1 cellular context compared by ENCODE assay signal in genomic region chr2:237627463-237628321, GRCh38.
TF ChIP-seq lines count a peak whose summit lies in the region.

A gene with protein sequence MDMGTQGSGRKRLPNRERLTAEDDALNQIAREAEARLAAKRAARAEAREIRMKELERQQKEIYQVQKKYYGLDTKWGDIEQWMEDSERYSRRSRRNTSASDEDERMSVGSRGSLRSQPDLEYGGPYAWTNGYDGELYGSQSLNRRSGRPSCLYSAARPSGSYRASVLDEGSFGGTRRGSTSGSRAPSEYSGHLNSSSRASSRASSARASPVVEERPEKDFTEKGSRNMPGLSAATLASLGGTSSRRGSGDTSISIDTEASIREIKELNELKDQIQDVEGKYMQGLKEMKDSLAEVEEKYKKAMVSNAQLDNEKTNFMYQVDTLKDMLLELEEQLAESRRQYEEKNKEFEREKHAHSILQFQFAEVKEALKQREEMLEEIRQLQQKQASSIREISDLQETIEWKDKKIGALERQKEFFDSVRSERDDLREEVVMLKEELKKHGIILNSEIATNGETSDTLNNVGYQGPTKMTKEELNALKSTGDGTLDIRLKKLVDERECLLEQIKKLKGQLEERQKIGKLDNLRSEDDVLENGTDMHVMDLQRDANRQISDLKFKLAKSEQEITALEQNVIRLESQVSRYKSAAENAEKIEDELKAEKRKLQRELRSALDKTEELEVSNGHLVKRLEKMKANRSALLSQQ (plus strand): TSS chr2:237627587. CDS start chr2:237627645, 58 bp downstream.

TF ChIP-seq in HepG2, 621 proteins besides CTCF, POLR2A, EP300 and RAD21 (continued from another document and continues in another):
- TF ChIP-seq, protein P1, sequence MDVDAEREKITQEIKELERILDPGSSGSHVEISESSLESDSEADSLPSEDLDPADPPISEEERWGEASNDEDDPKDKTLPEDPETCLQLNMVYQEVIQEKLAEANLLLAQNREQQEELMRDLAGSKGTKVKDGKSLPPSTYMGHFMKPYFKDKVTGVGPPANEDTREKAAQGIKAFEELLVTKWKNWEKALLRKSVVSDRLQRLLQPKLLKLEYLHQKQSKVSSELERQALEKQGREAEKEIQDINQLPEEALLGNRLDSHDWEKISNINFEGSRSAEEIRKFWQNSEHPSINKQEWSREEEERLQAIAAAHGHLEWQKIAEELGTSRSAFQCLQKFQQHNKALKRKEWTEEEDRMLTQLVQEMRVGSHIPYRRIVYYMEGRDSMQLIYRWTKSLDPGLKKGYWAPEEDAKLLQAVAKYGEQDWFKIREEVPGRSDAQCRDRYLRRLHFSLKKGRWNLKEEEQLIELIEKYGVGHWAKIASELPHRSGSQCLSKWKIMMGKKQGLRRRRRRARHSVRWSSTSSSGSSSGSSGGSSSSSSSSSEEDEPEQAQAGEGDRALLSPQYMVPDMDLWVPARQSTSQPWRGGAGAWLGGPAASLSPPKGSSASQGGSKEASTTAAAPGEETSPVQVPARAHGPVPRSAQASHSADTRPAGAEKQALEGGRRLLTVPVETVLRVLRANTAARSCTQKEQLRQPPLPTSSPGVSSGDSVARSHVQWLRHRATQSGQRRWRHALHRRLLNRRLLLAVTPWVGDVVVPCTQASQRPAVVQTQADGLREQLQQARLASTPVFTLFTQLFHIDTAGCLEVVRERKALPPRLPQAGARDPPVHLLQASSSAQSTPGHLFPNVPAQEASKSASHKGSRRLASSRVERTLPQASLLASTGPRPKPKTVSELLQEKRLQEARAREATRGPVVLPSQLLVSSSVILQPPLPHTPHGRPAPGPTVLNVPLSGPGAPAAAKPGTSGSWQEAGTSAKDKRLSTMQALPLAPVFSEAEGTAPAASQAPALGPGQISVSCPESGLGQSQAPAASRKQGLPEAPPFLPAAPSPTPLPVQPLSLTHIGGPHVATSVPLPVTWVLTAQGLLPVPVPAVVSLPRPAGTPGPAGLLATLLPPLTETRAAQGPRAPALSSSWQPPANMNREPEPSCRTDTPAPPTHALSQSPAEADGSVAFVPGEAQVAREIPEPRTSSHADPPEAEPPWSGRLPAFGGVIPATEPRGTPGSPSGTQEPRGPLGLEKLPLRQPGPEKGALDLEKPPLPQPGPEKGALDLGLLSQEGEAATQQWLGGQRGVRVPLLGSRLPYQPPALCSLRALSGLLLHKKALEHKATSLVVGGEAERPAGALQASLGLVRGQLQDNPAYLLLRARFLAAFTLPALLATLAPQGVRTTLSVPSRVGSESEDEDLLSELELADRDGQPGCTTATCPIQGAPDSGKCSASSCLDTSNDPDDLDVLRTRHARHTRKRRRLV (CRISPR knock-in tag; IDR thresholded peaks at IDR 0.05), result no peak
- TF ChIP-seq ZSCAN22 (CRISPR knock-in tag; IDR thresholded peaks at IDR 0.05), result no peak
- no peak for TF ChIP-seq POLR2AphosphoS2 (IDR thresholded peaks at IDR 0.05; ENCODE audit: low read depth, low read length)
- no peak for TF ChIP-seq GZF1 (CRISPR knock-in tag; IDR thresholded peaks at IDR 0.05)
- peak; percentile 88 for TF ChIP-seq ZNF777 (CRISPR knock-in tag; IDR thresholded peaks at IDR 0.05)
- TF ChIP-seq, protein P2, sequence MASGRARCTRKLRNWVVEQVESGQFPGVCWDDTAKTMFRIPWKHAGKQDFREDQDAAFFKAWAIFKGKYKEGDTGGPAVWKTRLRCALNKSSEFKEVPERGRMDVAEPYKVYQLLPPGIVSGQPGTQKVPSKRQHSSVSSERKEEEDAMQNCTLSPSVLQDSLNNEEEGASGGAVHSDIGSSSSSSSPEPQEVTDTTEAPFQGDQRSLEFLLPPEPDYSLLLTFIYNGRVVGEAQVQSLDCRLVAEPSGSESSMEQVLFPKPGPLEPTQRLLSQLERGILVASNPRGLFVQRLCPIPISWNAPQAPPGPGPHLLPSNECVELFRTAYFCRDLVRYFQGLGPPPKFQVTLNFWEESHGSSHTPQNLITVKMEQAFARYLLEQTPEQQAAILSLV (CRISPR knock-in tag; IDR thresholded peaks at IDR 0.05; ENCODE audit: borderline replicate concordance), result peak; percentile 37; the same call in 1 of the 2 replicates
- no peak for TF ChIP-seq U2AF1 (optimal IDR thresholded peaks at IDR 0.05; ENCODE audit: low read depth, low read length)
- no peak for TF ChIP-seq SOX13 (IDR thresholded peaks at IDR 0.05)
- TF ChIP-seq SOX13 (CRISPR knock-in tag; conservative IDR thresholded peaks at IDR 0.05 in 1 of 2, IDR thresholded peaks at IDR 0.05 in 1 of 2), result no peak
- 0 out of 2 replicates have a peak, but pooled peaks have one; percentile 34 for TF ChIP-seq ZSCAN20 (CRISPR knock-in tag; IDR thresholded peaks at IDR 0.05; ENCODE audit: borderline replicate concordance)
- TF ChIP-seq RARA (CRISPR knock-in tag; IDR thresholded peaks at IDR 0.05), result no peak
- 0 out of 2 replicates have a peak, but pooled peaks have one; percentile 37 for TF ChIP-seq RNF2 (conservative IDR thresholded peaks at IDR 0.05; ENCODE audit: low read depth)
- peak; percentile 88 for TF ChIP-seq ZNF800 (CRISPR knock-in tag; IDR thresholded peaks at IDR 0.05)
- TF ChIP-seq FLYWCH1 (CRISPR knock-in tag; IDR thresholded peaks at IDR 0.05), result 0 out of 2 replicates have a peak, but pooled peaks have one; percentile 40
- TF ChIP-seq NFATC3 (CRISPR knock-in tag; IDR thresholded peaks at IDR 0.05), result no peak
- TF ChIP-seq ELF3 (CRISPR knock-in tag; IDR thresholded peaks at IDR 0.05), result no peak
- TF ChIP-seq, protein P3, sequence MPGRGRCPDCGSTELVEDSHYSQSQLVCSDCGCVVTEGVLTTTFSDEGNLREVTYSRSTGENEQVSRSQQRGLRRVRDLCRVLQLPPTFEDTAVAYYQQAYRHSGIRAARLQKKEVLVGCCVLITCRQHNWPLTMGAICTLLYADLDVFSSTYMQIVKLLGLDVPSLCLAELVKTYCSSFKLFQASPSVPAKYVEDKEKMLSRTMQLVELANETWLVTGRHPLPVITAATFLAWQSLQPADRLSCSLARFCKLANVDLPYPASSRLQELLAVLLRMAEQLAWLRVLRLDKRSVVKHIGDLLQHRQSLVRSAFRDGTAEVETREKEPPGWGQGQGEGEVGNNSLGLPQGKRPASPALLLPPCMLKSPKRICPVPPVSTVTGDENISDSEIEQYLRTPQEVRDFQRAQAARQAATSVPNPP (CRISPR knock-in tag; IDR thresholded peaks at IDR 0.05), result 0 out of 2 replicates have a peak, but pooled peaks have one; percentile 13
- TF ChIP-seq ZNF333 (CRISPR knock-in tag; IDR thresholded peaks at IDR 0.05; ENCODE audit: borderline replicate concordance), result no peak
- TF ChIP-seq ZNF580 (CRISPR knock-in tag; IDR thresholded peaks at IDR 0.05; ENCODE audit: borderline replicate concordance, low read depth), result no peak
- TF ChIP-seq REL (CRISPR knock-in tag; conservative IDR thresholded peaks at IDR 0.05), result no peak
- no peak for TF ChIP-seq ZNF292 (CRISPR knock-in tag; IDR thresholded peaks at IDR 0.05; ENCODE audit: borderline replicate concordance, low read depth)
- TF ChIP-seq, protein P4, sequence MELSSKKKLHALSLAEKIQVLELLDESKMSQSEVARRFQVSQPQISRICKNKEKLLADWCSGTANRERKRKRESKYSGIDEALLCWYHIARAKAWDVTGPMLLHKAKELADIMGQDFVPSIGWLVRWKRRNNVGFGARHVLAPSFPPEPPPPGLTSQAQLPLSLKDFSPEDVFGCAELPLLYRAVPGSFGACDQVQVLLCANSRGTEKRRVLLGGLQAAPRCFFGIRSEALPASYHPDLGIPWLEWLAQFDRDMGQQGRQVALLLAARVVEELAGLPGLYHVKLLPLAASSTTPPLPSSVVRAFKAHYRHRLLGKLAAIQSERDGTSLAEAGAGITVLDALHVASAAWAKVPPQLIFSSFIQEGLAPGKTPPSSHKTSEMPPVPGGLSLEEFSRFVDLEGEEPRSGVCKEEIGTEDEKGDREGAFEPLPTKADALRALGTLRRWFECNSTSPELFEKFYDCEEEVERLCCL (CRISPR knock-in tag; IDR thresholded peaks at IDR 0.05; ENCODE audit: borderline replicate concordance), result no peak
- TF ChIP-seq CC2D1A (CRISPR knock-in tag; IDR thresholded peaks at IDR 0.05), result no peak
- no peak for TF ChIP-seq ZNF317 (CRISPR knock-in tag; IDR thresholded peaks at IDR 0.05)
- TF ChIP-seq KDM5B (CRISPR knock-in tag; IDR thresholded peaks at IDR 0.05; ENCODE audit: borderline replicate concordance), result peak; percentile 55; the same call in 1 of the 2 replicates
- no peak for TF ChIP-seq SOX5 (CRISPR knock-in tag; IDR thresholded peaks at IDR 0.05; ENCODE audit: borderline replicate concordance)
- no peak for TF ChIP-seq MIER2 (CRISPR knock-in tag; IDR thresholded peaks at IDR 0.05)
- TF ChIP-seq, protein P5, sequence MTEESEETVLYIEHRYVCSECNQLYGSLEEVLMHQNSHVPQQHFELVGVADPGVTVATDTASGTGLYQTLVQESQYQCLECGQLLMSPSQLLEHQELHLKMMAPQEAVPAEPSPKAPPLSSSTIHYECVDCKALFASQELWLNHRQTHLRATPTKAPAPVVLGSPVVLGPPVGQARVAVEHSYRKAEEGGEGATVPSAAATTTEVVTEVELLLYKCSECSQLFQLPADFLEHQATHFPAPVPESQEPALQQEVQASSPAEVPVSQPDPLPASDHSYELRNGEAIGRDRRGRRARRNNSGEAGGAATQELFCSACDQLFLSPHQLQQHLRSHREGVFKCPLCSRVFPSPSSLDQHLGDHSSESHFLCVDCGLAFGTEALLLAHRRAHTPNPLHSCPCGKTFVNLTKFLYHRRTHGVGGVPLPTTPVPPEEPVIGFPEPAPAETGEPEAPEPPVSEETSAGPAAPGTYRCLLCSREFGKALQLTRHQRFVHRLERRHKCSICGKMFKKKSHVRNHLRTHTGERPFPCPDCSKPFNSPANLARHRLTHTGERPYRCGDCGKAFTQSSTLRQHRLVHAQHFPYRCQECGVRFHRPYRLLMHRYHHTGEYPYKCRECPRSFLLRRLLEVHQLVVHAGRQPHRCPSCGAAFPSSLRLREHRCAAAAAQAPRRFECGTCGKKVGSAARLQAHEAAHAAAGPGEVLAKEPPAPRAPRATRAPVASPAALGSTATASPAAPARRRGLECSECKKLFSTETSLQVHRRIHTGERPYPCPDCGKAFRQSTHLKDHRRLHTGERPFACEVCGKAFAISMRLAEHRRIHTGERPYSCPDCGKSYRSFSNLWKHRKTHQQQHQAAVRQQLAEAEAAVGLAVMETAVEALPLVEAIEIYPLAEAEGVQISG (CRISPR knock-in tag; IDR thresholded peaks at IDR 0.05), result 0 out of 2 replicates have a peak, but pooled peaks have one; percentile 28
- TF ChIP-seq, protein P6, sequence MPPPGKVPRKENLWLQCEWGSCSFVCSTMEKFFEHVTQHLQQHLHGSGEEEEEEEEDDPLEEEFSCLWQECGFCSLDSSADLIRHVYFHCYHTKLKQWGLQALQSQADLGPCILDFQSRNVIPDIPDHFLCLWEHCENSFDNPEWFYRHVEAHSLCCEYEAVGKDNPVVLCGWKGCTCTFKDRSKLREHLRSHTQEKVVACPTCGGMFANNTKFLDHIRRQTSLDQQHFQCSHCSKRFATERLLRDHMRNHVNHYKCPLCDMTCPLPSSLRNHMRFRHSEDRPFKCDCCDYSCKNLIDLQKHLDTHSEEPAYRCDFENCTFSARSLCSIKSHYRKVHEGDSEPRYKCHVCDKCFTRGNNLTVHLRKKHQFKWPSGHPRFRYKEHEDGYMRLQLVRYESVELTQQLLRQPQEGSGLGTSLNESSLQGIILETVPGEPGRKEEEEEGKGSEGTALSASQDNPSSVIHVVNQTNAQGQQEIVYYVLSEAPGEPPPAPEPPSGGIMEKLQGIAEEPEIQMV (CRISPR knock-in tag; IDR thresholded peaks at IDR 0.05; ENCODE audit: low read depth), result no peak
- no peak for TF ChIP-seq SALL2 (CRISPR knock-in tag; IDR thresholded peaks at IDR 0.05)
- TF ChIP-seq ZNF280B (CRISPR knock-in tag; IDR thresholded peaks at IDR 0.05; ENCODE audit: borderline replicate concordance), result no peak
- peak; percentile 53; the same call in 1 of the 2 replicates for TF ChIP-seq ZNF768 (CRISPR knock-in tag; IDR thresholded peaks at IDR 0.05)
- no peak for TF ChIP-seq KLF12 (CRISPR knock-in tag; IDR thresholded peaks at IDR 0.05; ENCODE audit: borderline replicate concordance)
- 0 out of 2 replicates have a peak, but pooled peaks have one; percentile 28 for TF ChIP-seq MTF2 (CRISPR knock-in tag; IDR thresholded peaks at IDR 0.05; ENCODE audit: borderline replicate concordance)
- no peak for TF ChIP-seq ESRRA (CRISPR knock-in tag; IDR thresholded peaks at IDR 0.05; ENCODE audit: low read depth)
- TF ChIP-seq PPARG (CRISPR knock-in tag; conservative IDR thresholded peaks at IDR 0.05), result no peak
- 0 out of 2 replicates have a peak, but pooled peaks have one; percentile 22 for TF ChIP-seq HOXA3 (CRISPR knock-in tag; IDR thresholded peaks at IDR 0.05)
- TF ChIP-seq RBM39 (IDR thresholded peaks at IDR 0.05; ENCODE audit: low read depth, low read length, poor library complexity, severe bottlenecking), result no peak
- TF ChIP-seq NFIB (CRISPR knock-in tag; IDR thresholded peaks at IDR 0.05; ENCODE audit: borderline replicate concordance), result no peak
- no peak for TF ChIP-seq ZFYVE20 (CRISPR knock-in tag; IDR thresholded peaks at IDR 0.05; ENCODE audit: borderline replicate concordance, low read depth)
